ENCODE assay signal across 1 cellular context in the genomic region with DNA sequence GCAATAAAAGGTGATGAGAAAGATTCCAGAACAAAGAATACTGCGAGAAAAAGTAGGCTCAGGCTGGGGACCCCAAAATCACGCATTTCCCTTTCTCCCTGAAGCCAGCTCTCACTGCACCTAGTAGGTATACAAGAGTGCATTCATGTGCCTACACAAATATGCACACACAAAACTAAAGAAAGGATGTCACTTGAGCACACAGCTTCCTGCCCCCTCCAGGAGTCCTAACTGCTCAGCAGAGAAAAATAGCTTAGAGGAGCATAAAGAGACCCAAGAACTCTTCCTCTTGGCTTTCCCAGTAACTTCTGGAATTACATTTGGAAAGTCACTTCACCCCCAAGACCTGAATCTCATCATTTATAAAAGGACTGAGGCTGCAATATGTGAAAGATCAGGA.
TF ChIP-seq lines count a peak whose summit lies in the region.

No MANE protein-coding gene starts in this region.

TF ChIP-seq in A549, 52 proteins besides CTCF, POLR2A, EP300 and RAD21 (continued from another document):
- TF ChIP-seq REST (IDR thresholded peaks at IDR 0.05) (no peak), KDM5A (IDR thresholded peaks at IDR 0.05) (no peak), MYC (IDR thresholded peaks at IDR 0.05; ENCODE audit: borderline replicate concordance, low read length) (no peak), TP53 (CRISPR knock-in tag; IDR thresholded peaks at IDR 0.05) (no peak), HMGXB4 (CRISPR knock-in tag; IDR thresholded peaks at IDR 0.05; ENCODE audit: borderline replicate concordance) (no peak), HOXB13 (CRISPR knock-in tag; IDR thresholded peaks at IDR 0.05; ENCODE audit: low read depth) (no peak), ATOH8 (CRISPR knock-in tag; IDR thresholded peaks at IDR 0.05; ENCODE audit: low read depth) (no peak)
- TF ChIP-seq, protein P1, sequence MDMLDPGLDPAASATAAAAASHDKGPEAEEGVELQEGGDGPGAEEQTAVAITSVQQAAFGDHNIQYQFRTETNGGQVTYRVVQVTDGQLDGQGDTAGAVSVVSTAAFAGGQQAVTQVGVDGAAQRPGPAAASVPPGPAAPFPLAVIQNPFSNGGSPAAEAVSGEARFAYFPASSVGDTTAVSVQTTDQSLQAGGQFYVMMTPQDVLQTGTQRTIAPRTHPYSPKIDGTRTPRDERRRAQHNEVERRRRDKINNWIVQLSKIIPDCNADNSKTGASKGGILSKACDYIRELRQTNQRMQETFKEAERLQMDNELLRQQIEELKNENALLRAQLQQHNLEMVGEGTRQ (IDR thresholded peaks at IDR 0.05) = no peak
TF ChIP-seq in A549: peak in this region for 0.
